Comparison of ENCODE assay signal across 22 cellular contexts in genomic region chr3:32447865-32448400, GRCh38. TPM values are rescaled to one million over a fixed set of nuclear protein-coding genes. Genes with fewer than 3 reads are reported as not detected.
DNase-seq lines count a peak whose midpoint lies in the region; ATAC-seq lines count a peak whose summit lies in the region.
"Had no signal": no experiment of that assay in that cellular context is flagged by ENCODE, and none has a peak within 500 bp of the region (broad histone marks: within the 10 kb centered on the region; RNA-seq: fewer than 3 reads in every experiment).

No MANE protein-coding gene starts in this region.

- H3K4me3 Mint-ChIP-seq in activated naive CD8-positive, alpha-beta T cell = no peak overlapping the region
- no peak overlapping the region for H3K4me3 Mint-ChIP-seq in activated naive CD8-positive, alpha-beta T cell treated with anti-CD3 and anti-CD28 coated beads for 36 hours
- no peak overlapping the region for H3K4me3 Mint-ChIP-seq in activated T-helper 2 cell treated with anti-CD3 and anti-CD28 coated beads, Interferon-gamma antibody, Interleukin-2, Interleukin-4, amounts not matched to agents 10 μg/mL and 5 μg/mL and 100 μg/mL, durations not matched to agents 14 hours and 24 hours and 36 hours (ENCODE audit: low read depth)
- H3K4me3 Mint-ChIP-seq in stimulated activated effector memory CD8-positive, alpha-beta T cell treated with anti-CD3 and anti-CD28 coated beads, Interleukin-12 subunit alpha, Interleukin-12 subunit beta, amount 100 ng/mL, for 72 hours = no peak overlapping the region
- H3K4me3 Mint-ChIP-seq: brain; immature natural killer cell; stimulated activated naive CD8-positive, alpha-beta T cell treated with anti-CD3 and anti-CD28 coated beads, Interleukin-15, Interleukin-2, amounts not matched to agents 100 ng/mL and 50 ng/mL, for 24 hours had no signal

- H3K36me3 Mint-ChIP-seq in activated naive CD8-positive, alpha-beta T cell = peaks cover 19% of the 10 kb centered on the region
- peaks cover 55% of the 10 kb centered on the region for H3K36me3 Mint-ChIP-seq in activated naive CD8-positive, alpha-beta T cell treated with anti-CD3 and anti-CD28 coated beads for 36 hours
- H3K36me3 Mint-ChIP-seq in activated T-helper 2 cell treated with anti-CD3 and anti-CD28 coated beads, Interferon-gamma antibody, Interleukin-2, Interleukin-4, amounts not matched to agents 10 μg/mL and 5 μg/mL and 100 μg/mL, durations not matched to agents 14 hours and 24 hours and 36 hours (ENCODE audit: low read depth) = peaks cover 69% of the 10 kb centered on the region
- peaks cover 20% of the 10 kb centered on the region for H3K36me3 Mint-ChIP-seq in stimulated activated effector memory CD8-positive, alpha-beta T cell treated with anti-CD3 and anti-CD28 coated beads, Interleukin-12 subunit alpha, Interleukin-12 subunit beta, amount 100 ng/mL, for 72 hours

- intact Hi-C loops in activated T-helper 2 cell treated with anti-CD3 and anti-CD28 coated beads, Interferon-gamma antibody, Interleukin-2, Interleukin-4, amounts not matched to agents 10 μg/mL and 5 μg/mL and 100 μg/mL, durations not matched to agents 14 hours and 24 hours and 36 hours (cut with micrococcal nuclease) = no loop called here

- H3K4me3 ChIP-seq in HAP-1 = no peak overlapping the region
- H3K4me3 ChIP-seq: colonic mucosa, left ventricle myocardium inferior, prostate gland, tibial nerve had no signal

- ATAC-seq in stimulated activated effector memory CD8-positive, alpha-beta T cell treated with anti-CD3 and anti-CD28 coated beads, Interleukin-12 subunit alpha, Interleukin-12 subunit beta, amount 100 ng/mL, for 72 hours = no peak
- ATAC-seq in GM19324 (IDR thresholded peaks at IDR 0.05; ENCODE audit: low FRiP score, unreplicated experiment) = no peak
- no peak for ATAC-seq in GM18511 (IDR thresholded peaks at IDR 0.05; ENCODE audit: unreplicated experiment)
- no peak for ATAC-seq in GM21528 (IDR thresholded peaks at IDR 0.05; ENCODE audit: low FRiP score, unreplicated experiment)

- H3K36me3 ChIP-seq in HAP-1 (replicated peaks) = peaks cover 8% of the 10 kb centered on the region
- H3K36me3 ChIP-seq: colonic mucosa, left ventricle myocardium inferior, prostate gland had no signal

- H3K4me1 Mint-ChIP-seq in activated naive CD8-positive, alpha-beta T cell (ENCODE audit: low read depth) = peaks cover 49% of the 10 kb centered on the region
- peaks cover 38% of the 10 kb centered on the region for H3K4me1 Mint-ChIP-seq in activated naive CD8-positive, alpha-beta T cell treated with anti-CD3 and anti-CD28 coated beads for 36 hours
- peaks cover 41% of the 10 kb centered on the region for H3K4me1 Mint-ChIP-seq in activated T-helper 2 cell treated with anti-CD3 and anti-CD28 coated beads, Interferon-gamma antibody, Interleukin-2, Interleukin-4, amounts not matched to agents 10 μg/mL and 5 μg/mL and 100 μg/mL, durations not matched to agents 14 hours and 24 hours and 36 hours (ENCODE audit: low read depth)
- H3K4me1 Mint-ChIP-seq in stimulated activated effector memory CD8-positive, alpha-beta T cell treated with anti-CD3 and anti-CD28 coated beads, Interleukin-12 subunit alpha, Interleukin-12 subunit beta, amount 100 ng/mL, for 72 hours = peaks cover 42% of the 10 kb centered on the region

- H3K27me3 Mint-ChIP-seq in activated naive CD8-positive, alpha-beta T cell = no peaks in the 10 kb centered on the region
- no peaks in the 10 kb centered on the region for H3K27me3 Mint-ChIP-seq in activated naive CD8-positive, alpha-beta T cell treated with anti-CD3 and anti-CD28 coated beads for 36 hours
- H3K27me3 Mint-ChIP-seq in activated T-helper 2 cell treated with anti-CD3 and anti-CD28 coated beads, Interferon-gamma antibody, Interleukin-2, Interleukin-4, amounts not matched to agents 10 μg/mL and 5 μg/mL and 100 μg/mL, durations not matched to agents 14 hours and 24 hours and 36 hours (ENCODE audit: low read depth) = no peaks in the 10 kb centered on the region
- H3K27me3 Mint-ChIP-seq: stimulated activated naive CD8-positive, alpha-beta T cell treated with anti-CD3 and anti-CD28 coated beads, Interleukin-15, Interleukin-2, amounts not matched to agents 100 ng/mL and 50 ng/mL, for 24 hours had no signal

- no peaks in the 10 kb centered on the region for H3K27me3 ChIP-seq in HAP-1 (ENCODE audit: low read depth)
- H3K27me3 ChIP-seq: colonic mucosa, tibial nerve had no signal

- in situ Hi-C loops in HAP-1 (cut with MboI; ENCODE audit: low sequenced_read_pairs) = no loop called here

- DNase-seq in activated naive CD8-positive, alpha-beta T cell treated with anti-CD3 and anti-CD28 coated beads for 36 hours = no peak
- peak; percentile 32 to 79 for DNase-seq in HAP-1 (ENCODE audit: low spot score in 2 of 2)
- DNase-seq in activated T-helper 2 cell treated with anti-CD3 and anti-CD28 coated beads, Interferon-gamma antibody, Interleukin-2, Interleukin-4, amounts not matched to agents 10 μg/mL and 5 μg/mL and 100 μg/mL, durations not matched to agents 14 hours and 24 hours and 36 hours (ENCODE audit: low spot score) = no peak
- no peak for DNase-seq in stimulated activated effector memory CD8-positive, alpha-beta T cell treated with anti-CD3 and anti-CD28 coated beads, Interleukin-12 subunit alpha, Interleukin-12 subunit beta, amount 100 ng/mL, for 72 hours (ENCODE audit: low spot score in 2 of 2)
- DNase-seq: activated CD4-positive, alpha-beta T cell treated with anti-CD3 and anti-CD28 coated beads, Interleukin-2, amount 50 U/mL, for 4 hours; colonic mucosa; immature natural killer cell; IMR-90; left ventricle myocardium inferior; NCI-H1436; NCI-H524 treated with DMSO at 0.1 percent for 48 hours; RPMI8226; SK-N-SH; stimulated activated CD4-positive, alpha-beta T cell treated with anti-CD3 and anti-CD28 coated beads, Interleukin-2, amount 100 ng/mL, for 24 hours had no signal

- peaks cover 23% of the 10 kb centered on the region for H3K4me1 ChIP-seq in HAP-1
- H3K4me1 ChIP-seq: colonic mucosa, left ventricle myocardium inferior, prostate gland, tibial nerve had no signal

- peak overlapping the region; percentile 55 for H3K27ac Mint-ChIP-seq in activated naive CD8-positive, alpha-beta T cell
- no peak overlapping the region for H3K27ac Mint-ChIP-seq in activated naive CD8-positive, alpha-beta T cell treated with anti-CD3 and anti-CD28 coated beads for 36 hours
- H3K27ac Mint-ChIP-seq in activated T-helper 2 cell treated with anti-CD3 and anti-CD28 coated beads, Interferon-gamma antibody, Interleukin-2, Interleukin-4, amounts not matched to agents 10 μg/mL and 5 μg/mL and 100 μg/mL, durations not matched to agents 14 hours and 24 hours and 36 hours = peak overlapping the region; percentile 20
- H3K27ac Mint-ChIP-seq in stimulated activated effector memory CD8-positive, alpha-beta T cell treated with anti-CD3 and anti-CD28 coated beads, Interleukin-12 subunit alpha, Interleukin-12 subunit beta, amount 100 ng/mL, for 72 hours = peak overlapping the region; percentile 68
- H3K27ac Mint-ChIP-seq: brain; stimulated activated naive CD8-positive, alpha-beta T cell treated with anti-CD3 and anti-CD28 coated beads, Interleukin-15, Interleukin-2, amounts not matched to agents 100 ng/mL and 50 ng/mL, for 24 hours had no signal

- no peaks in the 10 kb centered on the region for H3K9me3 ChIP-seq in HAP-1
- H3K9me3 ChIP-seq: colonic mucosa, left ventricle myocardium inferior, prostate gland had no signal

- H3K9me3 Mint-ChIP-seq in activated naive CD8-positive, alpha-beta T cell (ENCODE audit: low read depth) = no peaks in the 10 kb centered on the region
- peaks cover 5% of the 10 kb centered on the region for H3K9me3 Mint-ChIP-seq in activated naive CD8-positive, alpha-beta T cell treated with anti-CD3 and anti-CD28 coated beads for 36 hours
- no peaks in the 10 kb centered on the region for H3K9me3 Mint-ChIP-seq in activated T-helper 2 cell treated with anti-CD3 and anti-CD28 coated beads, Interferon-gamma antibody, Interleukin-2, Interleukin-4, amounts not matched to agents 10 μg/mL and 5 μg/mL and 100 μg/mL, durations not matched to agents 14 hours and 24 hours and 36 hours
- no peaks in the 10 kb centered on the region for H3K9me3 Mint-ChIP-seq in stimulated activated effector memory CD8-positive, alpha-beta T cell treated with anti-CD3 and anti-CD28 coated beads, Interleukin-12 subunit alpha, Interleukin-12 subunit beta, amount 100 ng/mL, for 72 hours
- H3K9me3 Mint-ChIP-seq: immature natural killer cell had no signal

RNA-seq across cellular contexts. Expression of gene CMTM6, which starts 54.7 kb away (rescaled TPM):
- total RNA-seq in activated naive CD8-positive, alpha-beta T cell treated with anti-CD3 and anti-CD28 coated beads for 36 hours = 10 to 100 TPM; 51.5 to 52.7 TPM
- 107 and 108 TPM in 2 replicates for total RNA-seq in activated T-helper 2 cell treated with anti-CD3 and anti-CD28 coated beads, Interferon-gamma antibody, Interleukin-2, Interleukin-4, amounts not matched to agents 10 μg/mL and 5 μg/mL and 100 μg/mL, durations not matched to agents 14 hours and 24 hours and 36 hours

RNA-seq across cellular contexts. Expression of gene CMTM7, which starts 56.3 kb away (rescaled TPM):
- total RNA-seq in activated naive CD8-positive, alpha-beta T cell treated with anti-CD3 and anti-CD28 coated beads for 36 hours = 10 to 100 TPM; 39.2 to 39.8 TPM
- total RNA-seq in activated T-helper 2 cell treated with anti-CD3 and anti-CD28 coated beads, Interferon-gamma antibody, Interleukin-2, Interleukin-4, amounts not matched to agents 10 μg/mL and 5 μg/mL and 100 μg/mL, durations not matched to agents 14 hours and 24 hours and 36 hours = 60.0 and 60.9 TPM in 2 replicates

Comparison
In these comparisons a context has a peak if more than half of its experiments do, and no peak if none do; other contexts are left out.
1. DNase-seq: peak in HAP-1 (2 of 2); none in activated naive CD8-positive, alpha-beta T cell treated with anti-CD3 and anti-CD28 coated beads for 36 hours (single experiment), activated T-helper 2 cell treated with anti-CD3 and anti-CD28 coated beads, Interferon-gamma antibody, Interleukin-2, Interleukin-4, amounts not matched to agents 10 μg/mL and 5 μg/mL and 100 μg/mL, durations not matched to agents 14 hours and 24 hours and 36 hours (single experiment) and stimulated activated effector memory CD8-positive, alpha-beta T cell treated with anti-CD3 and anti-CD28 coated beads, Interleukin-12 subunit alpha, Interleukin-12 subunit beta, amount 100 ng/mL, for 72 hours (0 of 2).